ENCODE assay signal across 8 cellular contexts in genomic region chr12:75177997-75178396, GRCh38. TPM values are rescaled to one million over a fixed set of nuclear protein-coding genes. Genes with fewer than 3 reads are reported as not detected.
DNase-seq lines count a peak whose midpoint lies in the region; ATAC-seq and FAIRE-seq lines count a peak whose summit lies in the region.

No MANE protein-coding gene starts in this region.

- no peaks in the 10 kb centered on the region for H3K27me3 ChIP-seq in mesenchymal stem cell (ENCODE audit: control insufficient read depth in 1 of 2, insufficient read depth in 1 of 2, low read length in 2 of 2)

- H3K9me3 ChIP-seq in mesenchymal stem cell (ENCODE audit: control insufficient read depth, low read length), result no peaks in the 10 kb centered on the region

- no peaks in the 10 kb centered on the region for H3K4me1 Mint-ChIP-seq in activated naive CD4-positive, alpha-beta T cell treated with anti-CD3 and anti-CD28 coated beads, Interleukin-2, amount 10 ng/mL, durations not matched to agents 7 days and 5 days

- H3K27ac ChIP-seq in mesenchymal stem cell (ENCODE audit: low read length, poor library complexity, severe bottlenecking), result peak overlapping the region; percentile 86

- no peaks in the 10 kb centered on the region for H3K36me3 Mint-ChIP-seq in activated naive CD4-positive, alpha-beta T cell treated with anti-CD3 and anti-CD28 coated beads, Interleukin-2, amount 10 ng/mL, durations not matched to agents 7 days and 5 days

- H2BK120ac ChIP-seq in mesenchymal stem cell (ENCODE audit: low read depth, low read length), result no peak overlapping the region

- no peak overlapping the region for H3K4ac ChIP-seq in mesenchymal stem cell (ENCODE audit: low read depth in 1 of 2, low read length in 2 of 2)

- ATAC-seq in GM18517 (IDR thresholded peaks at IDR 0.05; ENCODE audit: unreplicated experiment), result peak; percentile 67
- ATAC-seq in HG02973 (IDR thresholded peaks at IDR 0.05; ENCODE audit: unreplicated experiment), result peak; percentile 80

- H4K8ac ChIP-seq in mesenchymal stem cell (ENCODE audit: low read length), result no peak overlapping the region

- H3K9ac ChIP-seq in mesenchymal stem cell (ENCODE audit: low read length), result peak overlapping the region; percentile 80

- no peak overlapping the region for H2AFZ ChIP-seq in mesenchymal stem cell (ENCODE audit: low read depth, low read length)

- H3K23ac ChIP-seq in mesenchymal stem cell (ENCODE audit: low read length in 2 of 2), result no peak overlapping the region

- H3K27me3 Mint-ChIP-seq in activated naive CD4-positive, alpha-beta T cell treated with anti-CD3 and anti-CD28 coated beads, Interleukin-2, amount 10 ng/mL, durations not matched to agents 7 days and 5 days, result no peaks in the 10 kb centered on the region

- peak; percentile 67 for DNase-seq in RCC 7860 (ENCODE audit: low spot score)
- DNase-seq in mesenchymal stem cell, result peak; percentile 93
- no peak for DNase-seq in activated naive CD4-positive, alpha-beta T cell treated with anti-CD3 and anti-CD28 coated beads, Interleukin-2, amount 10 ng/mL, durations not matched to agents 7 days and 5 days
- no peak for DNase-seq in NCI-H2227 (lab: John Stamatoyannopoulos, UW; ENCODE audit: unreplicated experiment)
- no peak for DNase-seq in activated effector memory CD4-positive, alpha-beta T cell treated with Interleukin-2 at 50 U/mL for 16 hours
- DNase-seq in T-helper 2 cell, result no peak

- H3K4me3 ChIP-seq in mesenchymal stem cell (ENCODE audit: insufficient read depth in 1 of 2, low read depth in 1 of 2, low read length in 2 of 2), result no peak overlapping the region

- H3K18ac ChIP-seq in mesenchymal stem cell (ENCODE audit: low read depth in 1 of 2, low read length in 2 of 2), result no peak overlapping the region

- no peak overlapping the region for H3K4me3 Mint-ChIP-seq in activated naive CD4-positive, alpha-beta T cell treated with anti-CD3 and anti-CD28 coated beads, Interleukin-2, amount 10 ng/mL, durations not matched to agents 7 days and 5 days

- no peak overlapping the region for H2BK12ac ChIP-seq in mesenchymal stem cell (ENCODE audit: low read length in 2 of 2)

- H2BK5ac ChIP-seq in mesenchymal stem cell (ENCODE audit: low read depth, low read length, poor library complexity, severe bottlenecking), result no peak overlapping the region

- no peaks in the 10 kb centered on the region for H3K36me3 ChIP-seq in mesenchymal stem cell (ENCODE audit: control insufficient read depth in 1 of 2, insufficient read depth in 2 of 2, low read depth in 1 of 2, low read length in 2 of 2)

- no peak overlapping the region for H3K14ac ChIP-seq in mesenchymal stem cell (ENCODE audit: low read length in 2 of 2)

- no peak overlapping the region for H3K27ac Mint-ChIP-seq in activated naive CD4-positive, alpha-beta T cell treated with anti-CD3 and anti-CD28 coated beads, Interleukin-2, amount 10 ng/mL, durations not matched to agents 7 days and 5 days

- H2AK5ac ChIP-seq in mesenchymal stem cell (ENCODE audit: low read length, severe bottlenecking), result no peak overlapping the region

- H3K4me2 ChIP-seq in mesenchymal stem cell (ENCODE audit: low read length, poor library complexity, severe bottlenecking), result no peak overlapping the region

- no peaks in the 10 kb centered on the region for H3K4me1 ChIP-seq in mesenchymal stem cell (ENCODE audit: control insufficient read depth, insufficient read depth, low read depth, low read length)

- FAIRE-seq in RCC 7860 (lab: Jason Lieb, UNC), result peak; percentile 92

- H2BK15ac ChIP-seq in mesenchymal stem cell (ENCODE audit: low read depth, poor library complexity, severe bottlenecking), result no peak overlapping the region

- H3K9me3 Mint-ChIP-seq in activated naive CD4-positive, alpha-beta T cell treated with anti-CD3 and anti-CD28 coated beads, Interleukin-2, amount 10 ng/mL, durations not matched to agents 7 days and 5 days, result no peaks in the 10 kb centered on the region

- CTCF ChIA-PET in activated naive CD4-positive, alpha-beta T cell treated with anti-CD3 and anti-CD28 coated beads, Interleukin-2, amount 10 ng/mL, durations not matched to agents 7 days and 5 days (lab: Charles Lee), result no interaction called here

- H3K79me1 ChIP-seq in mesenchymal stem cell (replicated peaks; ENCODE audit: low read length, poor library complexity, severe bottlenecking), result no peaks in the 10 kb centered on the region

- no peak overlapping the region for H4K91ac ChIP-seq in mesenchymal stem cell (ENCODE audit: low read length)

RNA-seq across cellular contexts. Expression of gene KCNC2, which starts 31.6 kb away (rescaled TPM):
- polyA plus RNA-seq in mesenchymal stem cell (2013, experiment 1 of 2), result not detected
- not detected for polyA plus RNA-seq in mesenchymal stem cell (2013, experiment 2 of 2)

Comparison
In these comparisons a context has a peak if more than half of its experiments do, and no peak if none do; other contexts are left out.
1. DNase-seq: peak in RCC 7860 (single experiment) and mesenchymal stem cell (single experiment); none in activated naive CD4-positive, alpha-beta T cell treated with anti-CD3 and anti-CD28 coated beads, Interleukin-2, amount 10 ng/mL, durations not matched to agents 7 days and 5 days (single experiment), NCI-H2227 (single experiment), activated effector memory CD4-positive, alpha-beta T cell treated with Interleukin-2 at 50 U/mL for 16 hours (single experiment) and T-helper 2 cell (0 of 5).